Comparison of ENCODE assay signal across 1 cellular context in the genomic region with DNA sequence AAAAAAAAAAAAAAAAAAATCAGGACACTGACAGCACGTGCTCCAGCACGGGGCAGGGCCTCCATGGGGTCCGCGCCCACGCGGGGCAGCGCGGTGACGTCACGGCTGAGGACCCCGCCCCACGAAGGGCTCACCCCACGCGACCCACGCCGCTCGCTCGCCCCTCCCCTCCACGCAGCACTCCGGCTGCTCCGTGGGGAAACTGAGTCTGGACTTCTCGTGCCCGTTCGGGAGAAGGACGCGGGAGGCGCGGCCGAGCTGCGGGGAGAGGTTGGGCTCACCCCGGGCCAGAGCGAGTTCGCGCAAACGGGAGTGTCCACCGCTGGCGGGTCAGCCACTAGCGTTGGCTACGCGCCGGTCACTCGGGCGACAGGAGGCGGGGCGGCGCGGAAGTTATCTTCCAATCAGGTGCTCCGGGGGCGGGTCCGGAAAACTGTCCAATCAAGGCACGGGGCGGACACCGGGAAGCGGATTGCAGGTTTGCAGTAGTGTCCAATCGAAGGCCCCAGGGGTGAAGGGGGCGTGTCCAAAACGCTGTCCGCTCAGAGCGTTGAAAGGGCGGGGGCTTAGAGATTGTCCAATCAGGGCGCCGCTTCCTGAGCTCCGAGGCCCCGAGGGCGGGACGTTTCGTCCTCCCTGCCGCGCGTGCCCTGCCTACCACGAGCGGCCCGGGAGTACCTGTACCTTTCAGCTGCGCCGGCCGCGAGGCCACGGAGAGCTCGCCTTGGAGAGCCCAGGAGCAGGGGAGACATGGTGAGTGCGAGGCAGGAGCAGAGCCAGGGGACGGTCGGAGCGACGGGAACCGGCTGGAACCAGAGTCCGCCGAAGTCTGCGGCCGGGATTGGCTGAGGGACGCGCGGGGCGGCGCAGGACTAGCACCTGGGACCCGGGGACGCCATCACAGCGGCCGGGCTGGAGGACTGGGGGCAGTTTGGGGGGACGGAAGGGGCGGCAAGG.
TF ChIP-seq lines count a peak whose summit lies in the region.

Gene ZNF57 (plus strand): TSS at position 633 of the 957 bp plus-strand sequence. CDS start 118 bp downstream, at position 751.

TF ChIP-seq in K562, 482 proteins besides CTCF, POLR2A, EP300 and RAD21 (continued from another document and continues in another):
- TF ChIP-seq ZBTB33 (CRISPR knock-in tag; IDR thresholded peaks at IDR 0.05) (peak; percentile 80), ZNF583 (CRISPR knock-in tag; IDR thresholded peaks at IDR 0.05) (no peak), PRPF4 (IDR thresholded peaks at IDR 0.05; ENCODE audit: insufficient read depth, low read depth, low read length, poor library complexity, severe bottlenecking) (no peak), ZBTB2 (IDR thresholded peaks at IDR 0.05) (peak; percentile 69), CBX2 (IDR thresholded peaks at IDR 0.05; ENCODE audit: insufficient read depth, low read length, poor library complexity, severe bottlenecking) (no peak), VEZF1 (CRISPR knock-in tag; IDR thresholded peaks at IDR 0.05) (peak; percentile 29), NEUROD1 (IDR thresholded peaks at IDR 0.05; ENCODE audit: borderline replicate concordance, low read depth, low read length, partially characterized antibody) (no peak), DDX20 (tag; IDR thresholded peaks at IDR 0.05; ENCODE audit: low read depth) (no peak), SIN3A (IDR thresholded peaks at IDR 0.05; ENCODE audit: borderline replicate concordance in 2 of 2, control insufficient read depth in 1 of 2, low read depth in 2 of 2, low read length in 2 of 2) (peak in 1 of 2 experiments; percentile 33; a peak in 1 of 4 replicates), MXD1 (CRISPR knock-in tag; IDR thresholded peaks at IDR 0.05; ENCODE audit: borderline replicate concordance, poor library complexity, severe bottlenecking) (peak; percentile 24), FIP1L1 (IDR thresholded peaks at IDR 0.05; ENCODE audit: low read depth, low read length, poor library complexity, severe bottlenecking) (no peak), ZNF431 (CRISPR knock-in tag; IDR thresholded peaks at IDR 0.05) (peak; percentile 73), HDAC8 (tag; IDR thresholded peaks at IDR 0.05) (no peak), ZNF449 (CRISPR knock-in tag; IDR thresholded peaks at IDR 0.05) (no peak), DNMT1 (IDR thresholded peaks at IDR 0.05) (no peak), MAFG (tag; conservative IDR thresholded peaks at IDR 0.05) (no peak), ZNF174 (CRISPR knock-in tag; IDR thresholded peaks at IDR 0.05) (no peak), SMAD1 (IDR thresholded peaks at IDR 0.05; ENCODE audit: low read depth, low read length, partially characterized antibody) (no peak), MBD2 (IDR thresholded peaks at IDR 0.05; ENCODE audit: borderline replicate concordance, low read depth) (peak; percentile 86), ZNF224 (CRISPR knock-in tag; IDR thresholded peaks at IDR 0.05) (peak; percentile 86), COPS2 (conservative IDR thresholded peaks at IDR 0.05) (no peak), RBBP5 (IDR thresholded peaks at IDR 0.05; ENCODE audit: borderline replicate concordance, insufficient read depth, low read length, poor library complexity, severe bottlenecking) (peak; percentile 84), ZNF384 (IDR thresholded peaks at IDR 0.05; ENCODE audit: low read depth, low read length) (peak; percentile 81), POLR3A (IDR thresholded peaks at IDR 0.05; ENCODE audit: borderline replicate concordance, extremely low read depth, insufficient read depth, insufficient read length) (no peak), MNT (conservative IDR thresholded peaks at IDR 0.05) (peak; percentile 67 to 88), SREBF1 (IDR thresholded peaks at IDR 0.05; ENCODE audit: borderline replicate concordance, low read depth, low read length) (no peak), CBFB (CRISPR knock-in tag; IDR thresholded peaks at IDR 0.05) (no peak), CHD2 (IDR thresholded peaks at IDR 0.05; ENCODE audit: low read depth, low read length) (peak; percentile 39; the same call in 1 of the 2 replicates), ZNF354B (CRISPR knock-in tag; IDR thresholded peaks at IDR 0.05) (no peak), PTRF (tag; IDR thresholded peaks at IDR 0.05) (no peak)
- TF ChIP-seq, protein P1, sequence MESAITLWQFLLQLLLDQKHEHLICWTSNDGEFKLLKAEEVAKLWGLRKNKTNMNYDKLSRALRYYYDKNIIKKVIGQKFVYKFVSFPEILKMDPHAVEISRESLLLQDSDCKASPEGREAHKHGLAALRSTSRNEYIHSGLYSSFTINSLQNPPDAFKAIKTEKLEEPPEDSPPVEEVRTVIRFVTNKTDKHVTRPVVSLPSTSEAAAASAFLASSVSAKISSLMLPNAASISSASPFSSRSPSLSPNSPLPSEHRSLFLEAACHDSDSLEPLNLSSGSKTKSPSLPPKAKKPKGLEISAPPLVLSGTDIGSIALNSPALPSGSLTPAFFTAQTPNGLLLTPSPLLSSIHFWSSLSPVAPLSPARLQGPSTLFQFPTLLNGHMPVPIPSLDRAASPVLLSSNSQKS (CRISPR knock-in tag; IDR thresholded peaks at IDR 0.05): no peak
- TF ChIP-seq, protein P2, sequence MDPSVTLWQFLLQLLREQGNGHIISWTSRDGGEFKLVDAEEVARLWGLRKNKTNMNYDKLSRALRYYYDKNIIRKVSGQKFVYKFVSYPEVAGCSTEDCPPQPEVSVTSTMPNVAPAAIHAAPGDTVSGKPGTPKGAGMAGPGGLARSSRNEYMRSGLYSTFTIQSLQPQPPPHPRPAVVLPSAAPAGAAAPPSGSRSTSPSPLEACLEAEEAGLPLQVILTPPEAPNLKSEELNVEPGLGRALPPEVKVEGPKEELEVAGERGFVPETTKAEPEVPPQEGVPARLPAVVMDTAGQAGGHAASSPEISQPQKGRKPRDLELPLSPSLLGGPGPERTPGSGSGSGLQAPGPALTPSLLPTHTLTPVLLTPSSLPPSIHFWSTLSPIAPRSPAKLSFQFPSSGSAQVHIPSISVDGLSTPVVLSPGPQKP (CRISPR knock-in tag; IDR thresholded peaks at IDR 0.05): no peak
- TF ChIP-seq, protein P3, sequence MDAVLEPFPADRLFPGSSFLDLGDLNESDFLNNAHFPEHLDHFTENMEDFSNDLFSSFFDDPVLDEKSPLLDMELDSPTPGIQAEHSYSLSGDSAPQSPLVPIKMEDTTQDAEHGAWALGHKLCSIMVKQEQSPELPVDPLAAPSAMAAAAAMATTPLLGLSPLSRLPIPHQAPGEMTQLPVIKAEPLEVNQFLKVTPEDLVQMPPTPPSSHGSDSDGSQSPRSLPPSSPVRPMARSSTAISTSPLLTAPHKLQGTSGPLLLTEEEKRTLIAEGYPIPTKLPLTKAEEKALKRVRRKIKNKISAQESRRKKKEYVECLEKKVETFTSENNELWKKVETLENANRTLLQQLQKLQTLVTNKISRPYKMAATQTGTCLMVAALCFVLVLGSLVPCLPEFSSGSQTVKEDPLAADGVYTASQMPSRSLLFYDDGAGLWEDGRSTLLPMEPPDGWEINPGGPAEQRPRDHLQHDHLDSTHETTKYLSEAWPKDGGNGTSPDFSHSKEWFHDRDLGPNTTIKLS (IDR thresholded peaks at IDR 0.05; ENCODE audit: borderline replicate concordance, low read depth): no peak
- TF ChIP-seq, protein P4, sequence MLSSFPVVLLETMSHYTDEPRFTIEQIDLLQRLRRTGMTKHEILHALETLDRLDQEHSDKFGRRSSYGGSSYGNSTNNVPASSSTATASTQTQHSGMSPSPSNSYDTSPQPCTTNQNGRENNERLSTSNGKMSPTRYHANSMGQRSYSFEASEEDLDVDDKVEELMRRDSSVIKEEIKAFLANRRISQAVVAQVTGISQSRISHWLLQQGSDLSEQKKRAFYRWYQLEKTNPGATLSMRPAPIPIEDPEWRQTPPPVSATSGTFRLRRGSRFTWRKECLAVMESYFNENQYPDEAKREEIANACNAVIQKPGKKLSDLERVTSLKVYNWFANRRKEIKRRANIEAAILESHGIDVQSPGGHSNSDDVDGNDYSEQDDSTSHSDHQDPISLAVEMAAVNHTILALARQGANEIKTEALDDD (IDR thresholded peaks at IDR 0.05): no peak
- TF ChIP-seq, protein P5, sequence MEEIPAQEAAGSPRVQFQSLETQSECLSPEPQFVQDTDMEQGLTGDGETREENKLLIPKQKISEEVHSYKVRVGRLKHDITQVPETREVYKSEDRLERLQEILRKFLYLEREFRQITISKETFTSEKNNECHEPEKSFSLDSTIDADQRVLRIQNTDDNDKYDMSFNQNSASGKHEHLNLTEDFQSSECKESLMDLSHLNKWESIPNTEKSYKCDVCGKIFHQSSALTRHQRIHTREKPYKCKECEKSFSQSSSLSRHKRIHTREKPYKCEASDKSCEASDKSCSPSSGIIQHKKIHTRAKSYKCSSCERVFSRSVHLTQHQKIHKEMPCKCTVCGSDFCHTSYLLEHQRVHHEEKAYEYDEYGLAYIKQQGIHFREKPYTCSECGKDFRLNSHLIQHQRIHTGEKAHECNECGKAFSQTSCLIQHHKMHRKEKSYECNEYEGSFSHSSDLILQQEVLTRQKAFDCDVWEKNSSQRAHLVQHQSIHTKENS (CRISPR knock-in tag; IDR thresholded peaks at IDR 0.05): no peak
- TF ChIP-seq, protein P6, sequence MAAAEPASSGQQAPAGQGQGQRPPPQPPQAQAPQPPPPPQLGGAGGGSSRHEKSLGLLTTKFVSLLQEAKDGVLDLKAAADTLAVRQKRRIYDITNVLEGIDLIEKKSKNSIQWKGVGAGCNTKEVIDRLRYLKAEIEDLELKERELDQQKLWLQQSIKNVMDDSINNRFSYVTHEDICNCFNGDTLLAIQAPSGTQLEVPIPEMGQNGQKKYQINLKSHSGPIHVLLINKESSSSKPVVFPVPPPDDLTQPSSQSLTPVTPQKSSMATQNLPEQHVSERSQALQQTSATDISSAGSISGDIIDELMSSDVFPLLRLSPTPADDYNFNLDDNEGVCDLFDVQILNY (CRISPR knock-in tag; IDR thresholded peaks at IDR 0.05): no peak
